In genomic region chr7:100556541-100556940, GRCh38 we compare ENCODE assay signal across 12 cellular contexts. TPM values are rescaled to one million over a fixed set of nuclear protein-coding genes. Genes with fewer than 3 reads are reported as not detected.
DNase-seq lines count a peak whose midpoint lies in the region; TF ChIP-seq lines count a peak whose summit lies in the region.
"Had no signal": no experiment of that assay in that cellular context is flagged by ENCODE, and none has a peak within 500 bp of the region (broad histone marks: within the 10 kb centered on the region; RNA-seq: fewer than 3 reads in every experiment).

No MANE protein-coding gene starts in this region.

- no peaks in the 10 kb centered on the region for H3K9me3 Mint-ChIP-seq in type B pancreatic cell
- H3K9me3 Mint-ChIP-seq: effector memory CD8-positive, alpha-beta T cell had no signal

- H3K27ac Mint-ChIP-seq in type B pancreatic cell: no peak overlapping the region

- peak; percentile 48 for DNase-seq in CD1c-positive myeloid dendritic cell (ENCODE audit: extremely low spot score)
- DNase-seq in OCI-M1 (lab: John Stamatoyannopoulos, UW): peak; percentile 92
- DNase-seq in fibroblast of pulmonary artery (ENCODE audit: low read depth): peak; percentile 72
- DNase-seq in type B pancreatic cell (ENCODE audit: extremely low spot score, unreplicated experiment): no peak
- DNase-seq in GOT3 (lab: John Stamatoyannopoulos, UW): no peak
- DNase-seq in SW480 (ENCODE audit: low spot score): no peak
- DNase-seq: activated naive CD4-positive, alpha-beta T cell treated with Interleukin-2 at 50 U/mL for 16 hours; effector memory CD8-positive, alpha-beta T cell; MM.1S; stimulated activated CD4-positive, alpha-beta T cell treated with anti-CD3 and anti-CD28 coated beads, Interleukin-4, amount 100 ng/mL, for 4 hours; T-helper 9 cell had no signal

- no peak for TF ChIP-seq CTCF in fibroblast of pulmonary artery (IDR thresholded peaks at IDR 0.05; ENCODE audit: low read length, missing control alignments)
- no peak for TF ChIP-seq CTCF in type B pancreatic cell (conservative IDR thresholded peaks at IDR 0.05)

- no peak overlapping the region for H3K4me3 Mint-ChIP-seq in type B pancreatic cell
- H3K4me3 Mint-ChIP-seq: effector memory CD8-positive, alpha-beta T cell had no signal

- no peaks in the 10 kb centered on the region for H3K4me1 Mint-ChIP-seq in type B pancreatic cell (ENCODE audit: unreplicated experiment)

- no peak overlapping the region for H3K4me3 ChIP-seq in fibroblast of pulmonary artery (replicated peaks; ENCODE audit: low read depth, low read length)
- H3K4me3 ChIP-seq: tibial nerve had no signal

- no peaks in the 10 kb centered on the region for H3K27me3 Mint-ChIP-seq in type B pancreatic cell
- H3K27me3 Mint-ChIP-seq: effector memory CD8-positive, alpha-beta T cell had no signal

- peaks cover 18% of the 10 kb centered on the region for H3K36me3 Mint-ChIP-seq in type B pancreatic cell

RNA-seq across cellular contexts. Expression of gene SAP25, which starts 17.2 kb away (rescaled TPM):
- total RNA-seq in type B pancreatic cell (ENCODE audit: low replicate concordance): 3.1 and 5.6 TPM in 2 replicates

RNA-seq across cellular contexts. Expression of gene AGFG2, which starts 17.5 kb away (rescaled TPM):
- 16.3 and 21.0 TPM in 2 replicates for total RNA-seq in type B pancreatic cell (ENCODE audit: low replicate concordance)

RNA-seq across cellular contexts. Expression of gene LRCH4, which starts 29.4 kb away (rescaled TPM):
- 64.5 and 66.7 TPM in 2 replicates for total RNA-seq in type B pancreatic cell (ENCODE audit: low replicate concordance)

RNA-seq across cellular contexts. Expression of gene FBXO24, which starts 29.6 kb away (rescaled TPM):
- total RNA-seq in type B pancreatic cell (ENCODE audit: low replicate concordance): 0.76 and 0.77 TPM in 2 replicates

RNA-seq across cellular contexts. Expression of gene PCOLCE, which starts 45.6 kb away (rescaled TPM):
- 11.6 and 152 TPM in 2 replicates for total RNA-seq in type B pancreatic cell (ENCODE audit: low replicate concordance)

Comparison
In these comparisons a context has a peak if more than half of its experiments do, and no peak if none do; other contexts are left out.
1. DNase-seq: peak in CD1c-positive myeloid dendritic cell (single experiment), OCI-M1 (single experiment) and fibroblast of pulmonary artery (single experiment); none in type B pancreatic cell (single experiment), GOT3 (single experiment) and SW480 (single experiment).